In the genomic region with DNA sequence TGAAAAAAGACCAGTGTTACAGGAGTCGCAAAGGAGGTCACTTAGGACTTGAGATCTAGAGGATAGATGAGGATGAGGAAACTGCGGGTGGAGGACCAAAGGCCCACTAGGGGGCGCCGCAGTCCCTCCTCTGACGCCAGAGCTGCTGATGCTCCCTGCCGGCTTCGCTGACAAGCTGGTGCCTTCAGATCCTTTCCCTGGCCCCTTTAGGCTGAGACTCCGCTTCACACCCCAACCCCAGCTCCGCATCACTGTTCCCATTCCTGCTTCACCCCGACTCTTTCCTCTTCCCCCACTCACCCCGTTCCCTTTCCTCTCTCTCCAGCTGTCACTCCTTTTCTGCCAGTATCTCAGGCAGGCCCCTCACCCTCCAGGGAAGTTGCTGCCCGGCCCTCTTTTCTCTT, we compare ENCODE assay signal across 8 cellular contexts. TPM values are rescaled to one million over a fixed set of nuclear protein-coding genes. Genes with fewer than 3 reads are reported as not detected.
DNase-seq lines count a peak whose midpoint lies in the region; ATAC-seq and TF ChIP-seq lines count a peak whose summit lies in the region.

No MANE protein-coding gene starts in this region.

- DNase-seq in EH (ENCODE audit: low read depth) (peak; percentile 71), RPMI8226 (peak; percentile 89), fibroblast of mammary gland (ENCODE audit: low read depth) (peak; percentile 64), neural crest cell (ENCODE audit: low read depth, low spot score) (peak; percentile 84)
- DNase-seq in activated T-helper 1 cell treated with anti-CD3 and anti-CD28 coated beads, Interleukin-2, amount 50 U/mL, for 16 hours (ENCODE audit: low read depth in 1 of 2, low spot score in 1 of 2): peak; percentile 58 to 63
- DNase-seq in stimulated activated naive CD8-positive, alpha-beta T cell treated with anti-CD3 and anti-CD28 coated beads, Interleukin-15, amount 100 ng/mL, for 72 hours: peak; percentile 78 to 80

- H3K9me2 ChIP-seq in Loucy (replicated peaks; ENCODE audit: low read depth, low read length): no peaks in the 10 kb centered on the region

- no peaks in the 10 kb centered on the region for H3K4me1 ChIP-seq in Loucy (ENCODE audit: insufficient read depth, low read length, poor library complexity, severe bottlenecking)

- H3K27me3 ChIP-seq in Loucy (ENCODE audit: insufficient read depth, low read length, poor library complexity, severe bottlenecking): no peaks in the 10 kb centered on the region

- no peak overlapping the region for H3K4me2 ChIP-seq in Loucy (ENCODE audit: low read depth, low read length, poor library complexity, severe bottlenecking)

- peak overlapping the region; percentile 72 for H3K4me3 Mint-ChIP-seq in neural crest cell
- no peak overlapping the region for H3K4me3 Mint-ChIP-seq in stimulated activated naive CD8-positive, alpha-beta T cell treated with anti-CD3 and anti-CD28 coated beads, Interleukin-15, amount 100 ng/mL, for 72 hours

- no peaks in the 10 kb centered on the region for H3K79me2 ChIP-seq in Loucy (ENCODE audit: insufficient read depth, low read length)

- H3K9me3 ChIP-seq in Loucy (ENCODE audit: insufficient read depth, low read depth, low read length): no peaks in the 10 kb centered on the region

- H3K36me3 Mint-ChIP-seq in neural crest cell (ENCODE audit: low read depth): peaks cover 7% of the 10 kb centered on the region

- H3F3A ChIP-seq in Loucy (ENCODE audit: low read depth): no peaks in the 10 kb centered on the region

- no peaks in the 10 kb centered on the region for H4K20me1 ChIP-seq in Loucy (ENCODE audit: insufficient read depth, low read length, poor library complexity, severe bottlenecking)

- TF ChIP-seq CTCF in Loucy (conservative IDR thresholded peaks at IDR 0.05; ENCODE audit: low read length) (peak; percentile 89), fibroblast of mammary gland (conservative IDR thresholded peaks at IDR 0.05; ENCODE audit: control insufficient read depth, insufficient read depth, low read depth, low read length) (peak; percentile 91), neural crest cell (conservative IDR thresholded peaks at IDR 0.05) (peak; percentile 92)

- H3K9me3 Mint-ChIP-seq in neural crest cell: no peaks in the 10 kb centered on the region
- H3K9me3 Mint-ChIP-seq in stimulated activated naive CD8-positive, alpha-beta T cell treated with anti-CD3 and anti-CD28 coated beads, Interleukin-15, amount 100 ng/mL, for 72 hours: no peaks in the 10 kb centered on the region

- peaks cover 59% of the 10 kb centered on the region for H3K27me3 Mint-ChIP-seq in neural crest cell (ENCODE audit: low read depth)
- peaks cover 28% of the 10 kb centered on the region for H3K27me3 Mint-ChIP-seq in stimulated activated naive CD8-positive, alpha-beta T cell treated with anti-CD3 and anti-CD28 coated beads, Interleukin-15, amount 100 ng/mL, for 72 hours

- H3K4me3 ChIP-seq in Loucy (ENCODE audit: low read length, poor library complexity, severe bottlenecking) (no peak overlapping the region), fibroblast of mammary gland (ENCODE audit: control insufficient read depth, low read depth, low read length) (no peak overlapping the region)

- H3K4me1 Mint-ChIP-seq in neural crest cell: peaks cover 21% of the 10 kb centered on the region
- peaks cover 23% of the 10 kb centered on the region for H3K4me1 Mint-ChIP-seq in stimulated activated naive CD8-positive, alpha-beta T cell treated with anti-CD3 and anti-CD28 coated beads, Interleukin-15, amount 100 ng/mL, for 72 hours

- no peaks in the 10 kb centered on the region for H3K36me3 ChIP-seq in Loucy (ENCODE audit: insufficient read depth, low read length)

- peak; percentile 77 for ATAC-seq in stimulated activated naive CD8-positive, alpha-beta T cell treated with anti-CD3 and anti-CD28 coated beads, Interleukin-15, amount 100 ng/mL, for 72 hours
- ATAC-seq in HG02885 (IDR thresholded peaks at IDR 0.05; ENCODE audit: poor library complexity, unreplicated experiment): no peak

- H3K9ac ChIP-seq in Loucy (ENCODE audit: low read depth, low read length, poor library complexity, severe bottlenecking): no peak overlapping the region

- H2AFZ ChIP-seq in Loucy (ENCODE audit: low read length): no peak overlapping the region

- H3K27ac Mint-ChIP-seq in neural crest cell (ENCODE audit: unreplicated experiment): no peak overlapping the region
- no peak overlapping the region for H3K27ac Mint-ChIP-seq in stimulated activated naive CD8-positive, alpha-beta T cell treated with anti-CD3 and anti-CD28 coated beads, Interleukin-15, amount 100 ng/mL, for 72 hours

RNA-seq across cellular contexts. Expression of a gene that starts 4.3 kb away (rescaled TPM):
- total RNA-seq in neural crest cell: 0.11 and 0.19 TPM in 2 replicates

RNA-seq across cellular contexts. Expression of a gene that starts 12.7 kb away (rescaled TPM):
- 27.5 and 28.4 TPM in 2 replicates for total RNA-seq in neural crest cell

RNA-seq across cellular contexts. Expression of a gene that starts 15.7 kb away (rescaled TPM):
- 0.47 and 0.73 TPM in 2 replicates for total RNA-seq in neural crest cell

RNA-seq across cellular contexts. Expression of a gene that starts 29.9 kb away (rescaled TPM):
- 93.6 and 101 TPM in 2 replicates for total RNA-seq in neural crest cell

RNA-seq across cellular contexts. Expression of a gene that starts 53.9 kb away (rescaled TPM):
- 9.7 and 9.9 TPM in 2 replicates for total RNA-seq in neural crest cell
